Comparison of ENCODE assay signal across 8 cellular contexts in the genomic region with DNA sequence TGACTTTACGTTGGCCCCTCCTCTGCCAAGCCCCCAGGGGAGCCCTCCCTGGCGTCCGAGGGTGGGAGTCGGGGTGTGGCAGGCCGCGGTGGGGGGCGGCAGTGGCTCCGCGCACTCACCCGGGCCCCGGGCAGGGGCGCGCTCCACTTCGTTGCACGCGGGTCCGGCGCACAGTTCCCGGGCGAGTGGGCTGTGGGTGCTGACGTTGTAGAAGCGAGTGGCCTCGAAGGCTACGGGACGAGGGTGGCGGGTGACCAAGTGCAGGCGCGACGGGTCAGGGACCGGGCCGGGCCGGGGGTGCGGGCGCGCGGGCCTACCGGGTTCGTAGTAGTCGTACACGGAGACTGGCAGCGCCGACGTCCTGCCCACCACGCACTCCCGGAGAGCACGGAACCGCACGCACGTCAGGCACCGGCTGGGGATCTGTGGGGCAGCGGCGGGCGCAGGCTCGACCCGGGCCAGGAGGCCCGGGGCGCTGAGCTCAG. TPM values are rescaled to one million over a fixed set of nuclear protein-coding genes. Genes with fewer than 3 reads are reported as not detected.
DNase-seq lines count a peak whose midpoint lies in the region; ATAC-seq, FAIRE-seq and TF ChIP-seq lines count a peak whose summit lies in the region.

No MANE protein-coding gene starts in this region.

- no peak overlapping the region for H3K4me3 Mint-ChIP-seq in activated naive CD8-positive, alpha-beta T cell treated with anti-CD3 and anti-CD28 coated beads, Interleukin-2, amount 50 U/mL, for 24 hours
- peak overlapping the region; percentile 61 for H3K4me3 Mint-ChIP-seq in stimulated activated effector memory CD8-positive, alpha-beta T cell treated with anti-CD3 and anti-CD28 coated beads, Interleukin-12 subunit alpha, Interleukin-12 subunit beta, amount 100 ng/mL, for 72 hours

- peaks cover 20% of the 10 kb centered on the region for H3K4me1 Mint-ChIP-seq in activated naive CD8-positive, alpha-beta T cell treated with anti-CD3 and anti-CD28 coated beads, Interleukin-2, amount 50 U/mL, for 24 hours
- H3K4me1 Mint-ChIP-seq in stimulated activated effector memory CD8-positive, alpha-beta T cell treated with anti-CD3 and anti-CD28 coated beads, Interleukin-12 subunit alpha, Interleukin-12 subunit beta, amount 100 ng/mL, for 72 hours = peaks cover 8% of the 10 kb centered on the region

- peaks cover 3% of the 10 kb centered on the region for H3K9me3 ChIP-seq in iPS-18c (ENCODE audit: control insufficient read depth, insufficient read depth, low read length)

- DNase-seq in activated naive CD8-positive, alpha-beta T cell treated with anti-CD3 and anti-CD28 coated beads, Interleukin-2, amount 50 U/mL, for 24 hours = peak; percentile 21
- DNase-seq in stimulated activated effector memory CD8-positive, alpha-beta T cell treated with anti-CD3 and anti-CD28 coated beads, Interleukin-12 subunit alpha, Interleukin-12 subunit beta, amount 100 ng/mL, for 72 hours (ENCODE audit: low spot score in 2 of 2) = no peak
- no peak for DNase-seq in GM12892 (ENCODE audit: insufficient read length)
- no peak for DNase-seq in RPMI8226
- DNase-seq in EL = no peak

- H3K27ac Mint-ChIP-seq in activated naive CD8-positive, alpha-beta T cell treated with anti-CD3 and anti-CD28 coated beads, Interleukin-2, amount 50 U/mL, for 24 hours = no peak overlapping the region
- peak overlapping the region; percentile 84 for H3K27ac Mint-ChIP-seq in stimulated activated effector memory CD8-positive, alpha-beta T cell treated with anti-CD3 and anti-CD28 coated beads, Interleukin-12 subunit alpha, Interleukin-12 subunit beta, amount 100 ng/mL, for 72 hours

- peaks cover 17% of the 10 kb centered on the region for H3K27me3 Mint-ChIP-seq in activated naive CD8-positive, alpha-beta T cell treated with anti-CD3 and anti-CD28 coated beads, Interleukin-2, amount 50 U/mL, for 24 hours

- no peaks in the 10 kb centered on the region for H3K9me3 Mint-ChIP-seq in activated naive CD8-positive, alpha-beta T cell treated with anti-CD3 and anti-CD28 coated beads, Interleukin-2, amount 50 U/mL, for 24 hours
- H3K9me3 Mint-ChIP-seq in stimulated activated effector memory CD8-positive, alpha-beta T cell treated with anti-CD3 and anti-CD28 coated beads, Interleukin-12 subunit alpha, Interleukin-12 subunit beta, amount 100 ng/mL, for 72 hours = no peaks in the 10 kb centered on the region

- FAIRE-seq in GM12892 (lab: Jason Lieb, UNC) = no peak

- TF ChIP-seq POLR2A in GM12892 (IDR thresholded peaks at IDR 0.05; ENCODE audit: low read depth, low read length) = no peak

- peak overlapping the region; percentile 66; the same call in 1 of the 2 replicates for H3K4me3 ChIP-seq in GM08714 (ENCODE audit: low read length)
- H3K4me3 ChIP-seq in iPS-18c (ENCODE audit: insufficient read depth, low read depth, low read length) = peak overlapping the region; percentile 77

- ATAC-seq in HG02938 (IDR thresholded peaks at IDR 0.05; ENCODE audit: unreplicated experiment) = peak; percentile 9
- ATAC-seq in activated naive CD8-positive, alpha-beta T cell treated with anti-CD3 and anti-CD28 coated beads, Interleukin-2, amount 50 U/mL, for 24 hours = peak; percentile 16
- peak; percentile 52 for ATAC-seq in stimulated activated effector memory CD8-positive, alpha-beta T cell treated with anti-CD3 and anti-CD28 coated beads, Interleukin-12 subunit alpha, Interleukin-12 subunit beta, amount 100 ng/mL, for 72 hours

- H3K36me3 Mint-ChIP-seq in activated naive CD8-positive, alpha-beta T cell treated with anti-CD3 and anti-CD28 coated beads, Interleukin-2, amount 50 U/mL, for 24 hours (ENCODE audit: low read depth) = no peaks in the 10 kb centered on the region
- peaks cover 26% of the 10 kb centered on the region for H3K36me3 Mint-ChIP-seq in stimulated activated effector memory CD8-positive, alpha-beta T cell treated with anti-CD3 and anti-CD28 coated beads, Interleukin-12 subunit alpha, Interleukin-12 subunit beta, amount 100 ng/mL, for 72 hours

RNA-seq across cellular contexts. Expression of a gene that starts 8.8 kb away (rescaled TPM):
- polyA plus RNA-seq in GM12892 (2012; ENCODE audit: missing spikeins) = 0.40 TPM
